ENCODE assay signal across 13 cellular contexts in genomic region chr11:14312736-14313438, GRCh38. TPM values are rescaled to one million over a fixed set of nuclear protein-coding genes. Genes with fewer than 3 reads are reported as not detected.
DNase-seq lines count a peak whose midpoint lies in the region; ATAC-seq and TF ChIP-seq lines count a peak whose summit lies in the region.
"Had no signal": no experiment of that assay in that cellular context is flagged by ENCODE, and none has a peak within 500 bp of the region (broad histone marks: within the 10 kb centered on the region; RNA-seq: fewer than 3 reads in every experiment).

No MANE protein-coding gene starts in this region.

- H3K4me2 ChIP-seq in mammary epithelial cell (ENCODE audit: insufficient read depth, low read depth, low read length) (no peak overlapping the region), OCI-LY7 (ENCODE audit: low read length) (no peak overlapping the region)

- H3K4me3 Mint-ChIP-seq in MCF 10A (ENCODE audit: unreplicated experiment) (no peak overlapping the region), activated B cell treated with CpG ODN at 0.5 μM for 24 hours (peak overlapping the region; percentile 60)

- DNase-seq in MCF 10A (ENCODE audit: unreplicated experiment) (no peak), mammary epithelial cell (no peak), activated B cell treated with CpG ODN at 0.5 μM for 24 hours (no peak), hepatic stellate cell (ENCODE audit: low spot score) (peak; percentile 34), OCI-LY7 (ENCODE audit: low spot score) (no peak), NCI-H345 (lab: John Stamatoyannopoulos, UW) (no peak)
- DNase-seq: GOT3; NCI-H2029 treated with DMSO at 0.1 percent for 48 hours; stimulated activated CD4-positive, alpha-beta T cell treated with anti-CD3 and anti-CD28 coated beads, Interleukin-1b, Interleukin-23, amount 100 ng/mL, for 48 hours had no signal

- H3K27ac ChIP-seq in mammary epithelial cell (ENCODE audit: insufficient read depth, low read depth, low read length) (no peak overlapping the region), OCI-LY7 (ENCODE audit: low read depth, low read length, poor library complexity, severe bottlenecking) (no peak overlapping the region)
- H3K27ac ChIP-seq: breast epithelium, neutrophil had no signal

- H3K36me3 ChIP-seq in mammary epithelial cell (ENCODE audit: insufficient read depth, low read length) (no peaks in the 10 kb centered on the region), OCI-LY7 (ENCODE audit: insufficient read depth, low read length) (no peaks in the 10 kb centered on the region)
- H3K36me3 ChIP-seq: breast epithelium, neutrophil had no signal

- POLR2A ChIA-PET in MCF 10A (lab: Yijun Ruan, JAX): interaction anchor here (0.6 to 1.4 kb wide), 7 partner anchors 12 to 86 kb away, joined by 3 to 5 read pairs (median 4); no protein-coding TSS in a partner anchor
- POLR2A ChIA-PET in activated B cell treated with CpG ODN at 0.5 μM for 24 hours (lab: Charles Lee): interaction anchor here (0.7 to 5.7 kb wide), 8 partner anchors 10 to 207 kb away, joined by 3 to 35 read pairs (median 4); partner anchors contain the start of gene PSMA1
- POLR2A ChIA-PET in OCI-LY7 (lab: Charles Lee): interaction anchor here (0.6 to 1.1 kb wide), 2 partner anchors 179 to 248 kb away, joined by 3 read pairs; no protein-coding TSS in a partner anchor

- H4K20me1 ChIP-seq in mammary epithelial cell (ENCODE audit: insufficient read depth, low read length): peaks cover 7% of the 10 kb centered on the region
- no peaks in the 10 kb centered on the region for H4K20me1 ChIP-seq in OCI-LY7 (ENCODE audit: insufficient read depth, low read length)

- H3K4me1 ChIP-seq in mammary epithelial cell (ENCODE audit: insufficient read depth, low read length) (peaks cover 32% of the 10 kb centered on the region), OCI-LY7 (ENCODE audit: insufficient read depth, low read length, poor library complexity, severe bottlenecking) (no peaks in the 10 kb centered on the region)
- H3K4me1 ChIP-seq: breast epithelium had no signal

- H3K27ac Mint-ChIP-seq in MCF 10A (ENCODE audit: low read depth, unreplicated experiment): peak overlapping the region; percentile 37
- H3K27ac Mint-ChIP-seq in activated B cell treated with CpG ODN at 0.5 μM for 24 hours: no peak overlapping the region

- no peaks in the 10 kb centered on the region for H3K9me2 ChIP-seq in OCI-LY7 (ENCODE audit: insufficient read depth, low read length)

- H3K9me3 ChIP-seq in mammary epithelial cell (replicated peaks; ENCODE audit: insufficient read depth, low read length) (no peaks in the 10 kb centered on the region), OCI-LY7 (ENCODE audit: low read length) (no peaks in the 10 kb centered on the region)
- H3K9me3 ChIP-seq: breast epithelium, neutrophil had no signal

- ATAC-seq in activated B cell treated with CpG ODN at 0.5 μM for 24 hours (ENCODE audit: low read depth) (no peak), GM18907 (IDR thresholded peaks at IDR 0.05; ENCODE audit: unreplicated experiment) (no peak), GM18505 (IDR thresholded peaks at IDR 0.05; ENCODE audit: unreplicated experiment) (no peak)

- in situ Hi-C loops in mammary epithelial cell (cut with MboI; ENCODE audit: low sequenced_read_pairs in 2 of 2): no loop called here

- no peak overlapping the region for H2AFZ ChIP-seq in mammary epithelial cell (ENCODE audit: low read depth, low read length)
- no peak overlapping the region for H2AFZ ChIP-seq in OCI-LY7 (ENCODE audit: low read length)

- no peaks in the 10 kb centered on the region for H3K36me3 Mint-ChIP-seq in MCF 10A (ENCODE audit: insufficient read depth, unreplicated experiment)
- H3K36me3 Mint-ChIP-seq in activated B cell treated with CpG ODN at 0.5 μM for 24 hours (ENCODE audit: low read depth): peaks cover 2% of the 10 kb centered on the region

- intact Hi-C loops in MCF 10A (cut with micrococcal nuclease): no loop called here
- intact Hi-C loops in mammary epithelial cell (cut with micrococcal nuclease): no loop called here
- intact Hi-C loops in activated B cell treated with CpG ODN at 0.5 μM for 24 hours (cut with micrococcal nuclease): loop anchor here (5.0 to 10.0 kb wide), 2 partner anchors 452 to 579 kb away; partner anchors contain the start of gene CYP2R1
- intact Hi-C loops in OCI-LY7 (cut with micrococcal nuclease; ENCODE audit: unreplicated experiment): no loop called here

- BruUV-seq in MCF 10A (replicated peaks; lab: Mats Ljungman, UMichigan) (no TSS peak), mammary epithelial cell (replicated peaks; lab: Mats Ljungman, UMichigan) (no TSS peak), OCI-LY7 (replicated peaks; lab: Mats Ljungman, UMichigan) (no TSS peak)

- H3K4me3 ChIP-seq in mammary epithelial cell (replicated peaks in 1 of 3; ENCODE audit: insufficient read depth in 1 of 3, low read depth in 2 of 3, low read length in 3 of 3) (no peak overlapping the region), OCI-LY7 (ENCODE audit: low read depth, low read length, poor library complexity, severe bottlenecking) (no peak overlapping the region)
- H3K4me3 ChIP-seq: breast epithelium had no signal

- H3K4me1 Mint-ChIP-seq in MCF 10A (ENCODE audit: insufficient read depth, unreplicated experiment) (peaks cover 11% of the 10 kb centered on the region), activated B cell treated with CpG ODN at 0.5 μM for 24 hours (peaks cover 62% of the 10 kb centered on the region)

- no peak for TF ChIP-seq POLR2A in GM18505 (IDR thresholded peaks at IDR 0.05; ENCODE audit: borderline replicate concordance, extremely low read depth, insufficient read depth, insufficient read length)

- H3K9ac ChIP-seq in mammary epithelial cell (ENCODE audit: insufficient read depth, low read length): no peak overlapping the region

- CTCF ChIA-PET in MCF 10A (lab: Yijun Ruan, JAX): interaction anchor here (1.9 to 16.0 kb wide), 4 partner anchors 12 to 141 kb away, joined by 4 to 316 read pairs (median 18); no protein-coding TSS in a partner anchor
- CTCF ChIA-PET in mammary epithelial cell (lab: Charles Lee; ENCODE audit: low non-redundant PET): no interaction called here
- CTCF ChIA-PET in activated B cell treated with CpG ODN at 0.5 μM for 24 hours (lab: Charles Lee): interaction anchor here (0.9 to 1.4 kb wide), 3 partner anchors 9 to 142 kb away, joined by 3 to 5 read pairs (median 4); no protein-coding TSS in a partner anchor
- CTCF ChIA-PET in OCI-LY7 (lab: Charles Lee; ENCODE audit: unreplicated experiment): no interaction called here

- dilution Hi-C loops in mammary epithelial cell (cut with HindIII; ENCODE audit: low sequenced_read_pairs): no loop called here

- WGBS in mammary epithelial cell (ENCODE audit: low coverage, missing lambda C conversion rate): 63% methylated on average over 4 of the region's 4 CpGs

- no peak for TF ChIP-seq CTCF in MCF 10A (IDR thresholded peaks at IDR 0.05; ENCODE audit: unreplicated experiment)
- no peak for TF ChIP-seq CTCF in mammary epithelial cell (conservative IDR thresholded peaks at IDR 0.05 in 1 of 2, IDR thresholded peaks at IDR 0.05 in 1 of 2; ENCODE audit: extremely low read depth in 1 of 2, insufficient read depth in 1 of 2, low read depth in 1 of 2, low read length in 2 of 2)
- no peak for TF ChIP-seq CTCF in activated B cell treated with CpG ODN at 0.5 μM for 24 hours (IDR thresholded peaks at IDR 0.05)
- TF ChIP-seq CTCF in OCI-LY7 (conservative IDR thresholded peaks at IDR 0.05; ENCODE audit: low read length): no peak

- no peaks in the 10 kb centered on the region for H3K27me3 ChIP-seq in mammary epithelial cell (ENCODE audit: insufficient read depth, low read length)
- H3K27me3 ChIP-seq: breast epithelium had no signal

- H3K27me3 Mint-ChIP-seq in MCF 10A (ENCODE audit: insufficient read depth, unreplicated experiment) (no peaks in the 10 kb centered on the region), activated B cell treated with CpG ODN at 0.5 μM for 24 hours (no peaks in the 10 kb centered on the region)

- H3K9me3 Mint-ChIP-seq in MCF 10A (ENCODE audit: unreplicated experiment): no peaks in the 10 kb centered on the region
- no peaks in the 10 kb centered on the region for H3K9me3 Mint-ChIP-seq in activated B cell treated with CpG ODN at 0.5 μM for 24 hours

- H3K79me2 ChIP-seq in mammary epithelial cell (ENCODE audit: insufficient read depth, low read length) (peaks cover 99% of the 10 kb centered on the region), OCI-LY7 (ENCODE audit: insufficient read depth, low read depth, low read length) (no peaks in the 10 kb centered on the region)

RNA-seq across cellular contexts. Expression of gene RRAS2, which starts 46.1 kb away (rescaled TPM):
- 128 and 145 TPM in 2 replicates for total RNA-seq in MCF 10A (2022)
- total RNA-seq in mammary epithelial cell: 100 to 1,000 TPM; 125 to 141 TPM
- polyA plus RNA-seq in mammary epithelial cell: 50.0 TPM
- polyA minus RNA-seq in mammary epithelial cell: 37.4 TPM
- total RNA-seq in activated B cell treated with CpG ODN at 0.5 μM for 24 hours: 97.7 and 106 TPM in 2 replicates
- total RNA-seq in OCI-LY7 (2014; rRNA removed; shearing (Covaris generic)): 0.60 TPM in 1 of 2 replicates, not detected in the other
- total RNA-seq in OCI-LY7 (2022): not detected in 2 replicates

Comparison
In these comparisons a context has a peak if more than half of its experiments do, and no peak if none do; other contexts are left out.
1. CTCF ChIA-PET loops: an anchor here in MCF 10A (1.9 to 16.0 kb wide) and activated B cell treated with CpG ODN at 0.5 μM for 24 hours (0.9 to 1.4 kb wide); none called in mammary epithelial cell and OCI-LY7.
2. RNA of gene RRAS2, which starts 46.1 kb away (total RNA-seq): 125 to 141 TPM in mammary epithelial cell, 128 to 145 TPM in MCF 10A and 97.7 to 106 TPM in activated B cell treated with CpG ODN at 0.5 μM for 24 hours; 0.60 TPM in OCI-LY7; every median in the first group is over 10 times any median in the second.